ENCODE assay signal across 8 cellular contexts in the genomic region with DNA sequence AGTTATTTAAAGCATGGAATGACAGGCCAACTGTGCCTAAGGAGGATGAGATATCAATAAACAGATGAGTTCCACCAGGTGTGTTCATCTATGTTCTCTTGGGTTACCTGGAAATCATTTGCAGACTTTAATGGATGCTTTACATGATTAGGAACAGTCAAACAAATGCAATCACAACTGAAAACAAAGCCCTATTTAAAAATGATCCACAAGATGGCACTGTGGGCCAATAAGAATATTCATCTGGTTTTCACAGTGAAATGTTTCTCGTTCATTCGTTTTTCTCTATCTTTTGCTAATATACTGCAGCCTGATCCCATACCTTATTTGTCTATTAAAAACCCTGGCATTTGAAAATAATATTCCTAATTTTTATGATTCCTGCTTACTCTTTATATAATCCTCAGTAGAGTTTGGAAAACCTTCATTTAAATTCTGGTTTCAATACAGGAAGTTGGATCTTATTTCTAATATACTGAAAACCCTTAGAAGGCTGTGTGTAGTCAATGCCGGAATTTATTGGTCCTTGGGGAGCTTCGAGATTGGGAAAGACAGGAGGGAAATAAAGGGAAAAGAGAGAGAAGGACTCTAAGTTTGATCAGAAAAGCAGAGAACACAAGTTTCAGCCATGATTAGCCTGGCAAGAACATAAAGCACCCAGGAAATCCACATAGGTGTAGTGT.
DNase-seq lines count a peak whose midpoint lies in the region; ATAC-seq and TF ChIP-seq lines count a peak whose summit lies in the region.

No MANE protein-coding gene starts in this region.

- peak; percentile 82 for TF ChIP-seq RAD21 in Ishikawa (IDR thresholded peaks at IDR 0.05; ENCODE audit: low read depth)

- H3K27me3 ChIP-seq in sigmoid colon, result peaks cover 0 to 21% (median 4%) of the 10 kb centered on the region in 3 donors

- no peak for TF ChIP-seq POLR2A in sigmoid colon (IDR thresholded peaks at IDR 0.05)

- H3K4me3 ChIP-seq in sigmoid colon, result no peak overlapping the region

- H3K4me3 Mint-ChIP-seq in T-cell, result no peak overlapping the region

- H3K36me3 ChIP-seq in sigmoid colon, result no peaks in the 10 kb centered on the region

- WGBS in sigmoid colon, 2 donors, result 1 to 5% methylated on average over 4 of the region's 4 CpGs

- H3K9me3 Mint-ChIP-seq in T-cell, result peaks cover 2% of the 10 kb centered on the region in 3 donors
- H3K9me3 Mint-ChIP-seq in activated naive CD4-positive, alpha-beta T cell treated with anti-CD3 and anti-CD28 coated beads, Interleukin-2, amount 50 U/mL, for 72 hours, result peaks cover 0 to 2% of the 10 kb centered on the region in 2 donors

- DNase-seq in NCI-H526 (lab: John Stamatoyannopoulos, UW) (peak; percentile 9 to 45), NCI-H526 treated with DMSO at 0.1 percent for 48 hours (lab: John Stamatoyannopoulos, UW) (no peak), T1000 (lab: John Stamatoyannopoulos, UW) (peak; percentile 14), globus pallidus (ENCODE audit: low spot score) (peak; percentile 54), sigmoid colon (no peak), T-cell (no peak)
- no peak for DNase-seq in activated naive CD4-positive, alpha-beta T cell treated with anti-CD3 and anti-CD28 coated beads, Interleukin-2, amount 50 U/mL, for 72 hours (ENCODE audit: low spot score in 2 of 2)

- TF ChIP-seq CTCF in sigmoid colon (IDR thresholded peaks at IDR 0.05), result peak in 3 of 4 experiments; percentile 29 to 56 (median 41)

- H3K27me3 Mint-ChIP-seq in T-cell, result peaks cover 11 to 25% of the 10 kb centered on the region in 2 donors

- peaks cover 4 to 6% (median 5%) of the 10 kb centered on the region in 3 donors for H3K4me1 Mint-ChIP-seq in T-cell

- H3K27ac ChIP-seq in sigmoid colon, result no peak overlapping the region

- no peak for ATAC-seq in T-cell (replicated peaks in 1 of 4)
- no peak for ATAC-seq in activated naive CD4-positive, alpha-beta T cell treated with anti-CD3 and anti-CD28 coated beads, Interleukin-2, amount 50 U/mL, for 72 hours

- TF ChIP-seq EP300 in Ishikawa (IDR thresholded peaks at IDR 0.05; ENCODE audit: borderline replicate concordance), result no peak
- no peak for TF ChIP-seq EP300 in sigmoid colon (IDR thresholded peaks at IDR 0.05)

- no peaks in the 10 kb centered on the region for H3K36me3 Mint-ChIP-seq in T-cell
- H3K36me3 Mint-ChIP-seq in activated naive CD4-positive, alpha-beta T cell treated with anti-CD3 and anti-CD28 coated beads, Interleukin-2, amount 50 U/mL, for 72 hours, result peaks cover 3% of the 10 kb centered on the region in 2 donors

- no peak overlapping the region for H3K27ac Mint-ChIP-seq in T-cell
- H3K27ac Mint-ChIP-seq in activated naive CD4-positive, alpha-beta T cell treated with anti-CD3 and anti-CD28 coated beads, Interleukin-2, amount 50 U/mL, for 72 hours, result no peak overlapping the region

- intact Hi-C loops in sigmoid colon (cut with DNase I), result loop anchor here (5.0 kb wide), 2 partner anchors 1032 to 1157 kb away; no protein-coding TSS in a partner anchor

- no peaks in the 10 kb centered on the region for H3K9me3 ChIP-seq in sigmoid colon

- peaks cover 0 to 8% (median 3%) of the 10 kb centered on the region in 4 donors for H3K4me1 ChIP-seq in sigmoid colon

- CTCF ChIA-PET in T-cell (lab: Charles Lee), result interaction anchor here (0.6 to 2.0 kb wide), 5 partner anchors 8 to 1182 kb away, joined by 3 to 6 read pairs (median 4); no protein-coding TSS in a partner anchor

- POLR2A ChIA-PET in T-cell (lab: Charles Lee), result no interaction called here

TF ChIP-seq in Ishikawa, 13 proteins besides CTCF, POLR2A, EP300 and RAD21:
- TF ChIP-seq TAF1 (IDR thresholded peaks at IDR 0.05; ENCODE audit: low read depth) (no peak), NFIC (IDR thresholded peaks at IDR 0.05) (no peak), CREB1 (IDR thresholded peaks at IDR 0.05; ENCODE audit: low read depth) (no peak), TCF12 (IDR thresholded peaks at IDR 0.05; ENCODE audit: low read depth) (no peak), EGR1 (IDR thresholded peaks at IDR 0.05) (no peak), YY1 (IDR thresholded peaks at IDR 0.05; ENCODE audit: low read depth) (no peak), ZBTB7A (IDR thresholded peaks at IDR 0.05; ENCODE audit: low read depth) (no peak), CEBPB (IDR thresholded peaks at IDR 0.05) (no peak)
- TF ChIP-seq, protein P1, sequence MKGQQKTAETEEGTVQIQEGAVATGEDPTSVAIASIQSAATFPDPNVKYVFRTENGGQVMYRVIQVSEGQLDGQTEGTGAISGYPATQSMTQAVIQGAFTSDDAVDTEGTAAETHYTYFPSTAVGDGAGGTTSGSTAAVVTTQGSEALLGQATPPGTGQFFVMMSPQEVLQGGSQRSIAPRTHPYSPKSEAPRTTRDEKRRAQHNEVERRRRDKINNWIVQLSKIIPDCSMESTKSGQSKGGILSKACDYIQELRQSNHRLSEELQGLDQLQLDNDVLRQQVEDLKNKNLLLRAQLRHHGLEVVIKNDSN (IDR thresholded peaks at IDR 0.05), result no peak
- TF ChIP-seq, protein P2, sequence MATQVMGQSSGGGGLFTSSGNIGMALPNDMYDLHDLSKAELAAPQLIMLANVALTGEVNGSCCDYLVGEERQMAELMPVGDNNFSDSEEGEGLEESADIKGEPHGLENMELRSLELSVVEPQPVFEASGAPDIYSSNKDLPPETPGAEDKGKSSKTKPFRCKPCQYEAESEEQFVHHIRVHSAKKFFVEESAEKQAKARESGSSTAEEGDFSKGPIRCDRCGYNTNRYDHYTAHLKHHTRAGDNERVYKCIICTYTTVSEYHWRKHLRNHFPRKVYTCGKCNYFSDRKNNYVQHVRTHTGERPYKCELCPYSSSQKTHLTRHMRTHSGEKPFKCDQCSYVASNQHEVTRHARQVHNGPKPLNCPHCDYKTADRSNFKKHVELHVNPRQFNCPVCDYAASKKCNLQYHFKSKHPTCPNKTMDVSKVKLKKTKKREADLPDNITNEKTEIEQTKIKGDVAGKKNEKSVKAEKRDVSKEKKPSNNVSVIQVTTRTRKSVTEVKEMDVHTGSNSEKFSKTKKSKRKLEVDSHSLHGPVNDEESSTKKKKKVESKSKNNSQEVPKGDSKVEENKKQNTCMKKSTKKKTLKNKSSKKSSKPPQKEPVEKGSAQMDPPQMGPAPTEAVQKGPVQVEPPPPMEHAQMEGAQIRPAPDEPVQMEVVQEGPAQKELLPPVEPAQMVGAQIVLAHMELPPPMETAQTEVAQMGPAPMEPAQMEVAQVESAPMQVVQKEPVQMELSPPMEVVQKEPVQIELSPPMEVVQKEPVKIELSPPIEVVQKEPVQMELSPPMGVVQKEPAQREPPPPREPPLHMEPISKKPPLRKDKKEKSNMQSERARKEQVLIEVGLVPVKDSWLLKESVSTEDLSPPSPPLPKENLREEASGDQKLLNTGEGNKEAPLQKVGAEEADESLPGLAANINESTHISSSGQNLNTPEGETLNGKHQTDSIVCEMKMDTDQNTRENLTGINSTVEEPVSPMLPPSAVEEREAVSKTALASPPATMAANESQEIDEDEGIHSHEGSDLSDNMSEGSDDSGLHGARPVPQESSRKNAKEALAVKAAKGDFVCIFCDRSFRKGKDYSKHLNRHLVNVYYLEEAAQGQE (IDR thresholded peaks at IDR 0.05; ENCODE audit: low read depth), result no peak
- TF ChIP-seq, protein P3, sequence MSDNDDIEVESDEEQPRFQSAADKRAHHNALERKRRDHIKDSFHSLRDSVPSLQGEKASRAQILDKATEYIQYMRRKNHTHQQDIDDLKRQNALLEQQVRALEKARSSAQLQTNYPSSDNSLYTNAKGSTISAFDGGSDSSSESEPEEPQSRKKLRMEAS (IDR thresholded peaks at IDR 0.05), result no peak

Comparison
In these comparisons a context has a peak if more than half of its experiments do, and no peak if none do; other contexts are left out.
1. DNase-seq: peak in NCI-H526 (2 of 2), T1000 (single experiment) and globus pallidus (single experiment); none in NCI-H526 treated with DMSO at 0.1 percent for 48 hours (single experiment), sigmoid colon (single experiment), T-cell (0 of 34) and activated naive CD4-positive, alpha-beta T cell treated with anti-CD3 and anti-CD28 coated beads, Interleukin-2, amount 50 U/mL, for 72 hours (0 of 2).